12 cellular contexts compared by ENCODE assay signal in the genomic region with DNA sequence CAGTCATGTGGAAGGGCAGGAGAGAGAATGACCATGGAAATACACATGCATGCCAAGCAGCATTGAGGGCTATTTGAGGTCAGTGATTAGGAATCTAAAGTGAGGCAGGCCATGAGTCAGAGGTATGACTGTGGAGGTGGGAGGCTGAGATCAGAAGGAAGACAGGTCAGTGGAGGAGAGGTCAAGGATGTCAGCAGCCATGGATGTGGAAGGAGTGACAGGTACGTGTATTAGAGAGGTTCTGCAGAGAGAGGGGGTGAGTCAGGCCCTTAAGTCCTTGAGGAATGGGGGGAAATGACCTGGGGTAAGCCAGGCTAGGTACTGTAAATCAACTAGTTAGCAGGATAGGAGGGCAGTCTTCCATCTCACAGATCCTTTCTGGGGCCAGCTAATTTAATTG.
DNase-seq lines count a peak whose midpoint lies in the region; ATAC-seq, FAIRE-seq and TF ChIP-seq lines count a peak whose summit lies in the region.
"Had no signal": no experiment of that assay in that cellular context is flagged by ENCODE, and none has a peak within 500 bp of the region (broad histone marks: within the 10 kb centered on the region; RNA-seq: fewer than 3 reads in every experiment).

No MANE protein-coding gene starts in this region.

- no peaks in the 10 kb centered on the region for H3K36me3 Mint-ChIP-seq in activated T-helper 2 cell treated with anti-CD3 and anti-CD28 coated beads, Interferon-gamma antibody, Interleukin-2, Interleukin-4, amounts not matched to agents 10 μg/mL and 5 μg/mL and 100 μg/mL, durations not matched to agents 14 hours and 24 hours and 36 hours (ENCODE audit: low read depth)
- no peaks in the 10 kb centered on the region for H3K36me3 Mint-ChIP-seq in chondrocyte (ENCODE audit: low read depth)

- no peak overlapping the region for H3K27ac Mint-ChIP-seq in activated T-helper 2 cell treated with anti-CD3 and anti-CD28 coated beads, Interferon-gamma antibody, Interleukin-2, Interleukin-4, amounts not matched to agents 10 μg/mL and 5 μg/mL and 100 μg/mL, durations not matched to agents 14 hours and 24 hours and 36 hours
- no peak overlapping the region for H3K27ac Mint-ChIP-seq in chondrocyte (ENCODE audit: unreplicated experiment)
- H3K27ac Mint-ChIP-seq: activated CD4-positive, alpha-beta memory T cell treated with anti-CD3 and anti-CD28 coated beads, Interleukin-2, amount 10 ng/mL, durations not matched to agents 7 days and 5 days had no signal

- no peak overlapping the region for H3K4me3 ChIP-seq in fibroblast of mammary gland (ENCODE audit: control insufficient read depth, low read depth, low read length)
- no peak overlapping the region for H3K4me3 ChIP-seq in pancreas

- ATAC-seq in pancreas (peak; percentile 70 to 88 (median 76)), GM18502 (IDR thresholded peaks at IDR 0.05; ENCODE audit: poor library complexity, unreplicated experiment) (no peak)

- H3K27me3 ChIP-seq in pancreas, result no peaks in the 10 kb centered on the region

- no peak for FAIRE-seq in pancreas (lab: Jason Lieb, UNC)

- peaks cover 0 to 7% (median 7%) of the 10 kb centered on the region in 3 donors for H3K4me1 ChIP-seq in pancreas

- H3K9me3 Mint-ChIP-seq in activated T-helper 2 cell treated with anti-CD3 and anti-CD28 coated beads, Interferon-gamma antibody, Interleukin-2, Interleukin-4, amounts not matched to agents 10 μg/mL and 5 μg/mL and 100 μg/mL, durations not matched to agents 14 hours and 24 hours and 36 hours, result no peaks in the 10 kb centered on the region
- H3K9me3 Mint-ChIP-seq in chondrocyte (ENCODE audit: low read depth), result no peaks in the 10 kb centered on the region
- H3K9me3 Mint-ChIP-seq: activated CD4-positive, alpha-beta memory T cell treated with anti-CD3 and anti-CD28 coated beads, Interleukin-2, amount 10 ng/mL, durations not matched to agents 7 days and 5 days had no signal

- H3K4me3 Mint-ChIP-seq in activated T-helper 2 cell treated with anti-CD3 and anti-CD28 coated beads, Interferon-gamma antibody, Interleukin-2, Interleukin-4, amounts not matched to agents 10 μg/mL and 5 μg/mL and 100 μg/mL, durations not matched to agents 14 hours and 24 hours and 36 hours (ENCODE audit: low read depth), result no peak overlapping the region
- H3K4me3 Mint-ChIP-seq in chondrocyte (ENCODE audit: unreplicated experiment), result no peak overlapping the region
- H3K4me3 Mint-ChIP-seq: activated CD4-positive, alpha-beta memory T cell treated with anti-CD3 and anti-CD28 coated beads, Interleukin-2, amount 10 ng/mL, durations not matched to agents 7 days and 5 days had no signal

- H3K27me3 Mint-ChIP-seq in activated T-helper 2 cell treated with anti-CD3 and anti-CD28 coated beads, Interferon-gamma antibody, Interleukin-2, Interleukin-4, amounts not matched to agents 10 μg/mL and 5 μg/mL and 100 μg/mL, durations not matched to agents 14 hours and 24 hours and 36 hours (ENCODE audit: low read depth), result peaks cover 1% of the 10 kb centered on the region
- H3K27me3 Mint-ChIP-seq in chondrocyte (ENCODE audit: low read depth), result no peaks in the 10 kb centered on the region
- H3K27me3 Mint-ChIP-seq: activated CD4-positive, alpha-beta memory T cell treated with anti-CD3 and anti-CD28 coated beads, Interleukin-2, amount 10 ng/mL, durations not matched to agents 7 days and 5 days had no signal

- TF ChIP-seq CTCF in fibroblast of mammary gland (conservative IDR thresholded peaks at IDR 0.05; ENCODE audit: control insufficient read depth, insufficient read depth, low read depth, low read length) (no peak), pancreas (IDR thresholded peaks at IDR 0.05) (no peak), chondrocyte (IDR thresholded peaks at IDR 0.05) (no peak)

- H3K4me1 Mint-ChIP-seq in activated T-helper 2 cell treated with anti-CD3 and anti-CD28 coated beads, Interferon-gamma antibody, Interleukin-2, Interleukin-4, amounts not matched to agents 10 μg/mL and 5 μg/mL and 100 μg/mL, durations not matched to agents 14 hours and 24 hours and 36 hours (ENCODE audit: low read depth), result no peaks in the 10 kb centered on the region
- no peaks in the 10 kb centered on the region for H3K4me1 Mint-ChIP-seq in chondrocyte (ENCODE audit: low read depth)

- intact Hi-C loops in pancreas (cut with DNase I), result no loop called here
- intact Hi-C loops in activated T-helper 2 cell treated with anti-CD3 and anti-CD28 coated beads, Interferon-gamma antibody, Interleukin-2, Interleukin-4, amounts not matched to agents 10 μg/mL and 5 μg/mL and 100 μg/mL, durations not matched to agents 14 hours and 24 hours and 36 hours (cut with micrococcal nuclease), result no loop called here

- DNase-seq in ELF-1 (ENCODE audit: low read depth, low spot score) (peak; percentile 20), RKO (ENCODE audit: low spot score) (peak; percentile 78), fibroblast of mammary gland (ENCODE audit: low read depth) (peak; percentile 76), pancreas (peak in 2 of 6 donors; percentile 13 to 37), NCI-H2081 (lab: John Stamatoyannopoulos, UW) (no peak), chondrocyte (ENCODE audit: low spot score) (no peak)
- DNase-seq in activated T-helper 2 cell treated with anti-CD3 and anti-CD28 coated beads, Interferon-gamma antibody, Interleukin-2, Interleukin-4, amounts not matched to agents 10 μg/mL and 5 μg/mL and 100 μg/mL, durations not matched to agents 14 hours and 24 hours and 36 hours (ENCODE audit: low spot score), result no peak
- DNase-seq: activated CD4-positive, alpha-beta memory T cell treated with anti-CD3 and anti-CD28 coated beads, Interleukin-2, amount 10 ng/mL, durations not matched to agents 7 days and 5 days; MM.1S; NCI-H524; stimulated activated CD4-positive, alpha-beta T cell treated with anti-CD3 and anti-CD28 coated beads, Interleukin-1b, Interleukin-23, amount 100 ng/mL, for 48 hours had no signal

- H3K36me3 ChIP-seq in pancreas, result no peaks in the 10 kb centered on the region

- no peak overlapping the region for H3K27ac ChIP-seq in pancreas

- WGBS in pancreas, 2 donors, result 57 to 67% methylated on average over 1 of the region's 1 CpG

- no peaks in the 10 kb centered on the region for H3K9me3 ChIP-seq in pancreas

Comparison
In these comparisons a context has a peak if more than half of its experiments do, and no peak if none do; other contexts are left out.
1. DNase-seq: peak in ELF-1 (single experiment), RKO (single experiment) and fibroblast of mammary gland (single experiment); none in activated T-helper 2 cell treated with anti-CD3 and anti-CD28 coated beads, Interferon-gamma antibody, Interleukin-2, Interleukin-4, amounts not matched to agents 10 μg/mL and 5 μg/mL and 100 μg/mL, durations not matched to agents 14 hours and 24 hours and 36 hours (single experiment), NCI-H2081 (0 of 2) and chondrocyte (single experiment).